Comparison of ENCODE assay signal across 8 cellular contexts in the genomic region with DNA sequence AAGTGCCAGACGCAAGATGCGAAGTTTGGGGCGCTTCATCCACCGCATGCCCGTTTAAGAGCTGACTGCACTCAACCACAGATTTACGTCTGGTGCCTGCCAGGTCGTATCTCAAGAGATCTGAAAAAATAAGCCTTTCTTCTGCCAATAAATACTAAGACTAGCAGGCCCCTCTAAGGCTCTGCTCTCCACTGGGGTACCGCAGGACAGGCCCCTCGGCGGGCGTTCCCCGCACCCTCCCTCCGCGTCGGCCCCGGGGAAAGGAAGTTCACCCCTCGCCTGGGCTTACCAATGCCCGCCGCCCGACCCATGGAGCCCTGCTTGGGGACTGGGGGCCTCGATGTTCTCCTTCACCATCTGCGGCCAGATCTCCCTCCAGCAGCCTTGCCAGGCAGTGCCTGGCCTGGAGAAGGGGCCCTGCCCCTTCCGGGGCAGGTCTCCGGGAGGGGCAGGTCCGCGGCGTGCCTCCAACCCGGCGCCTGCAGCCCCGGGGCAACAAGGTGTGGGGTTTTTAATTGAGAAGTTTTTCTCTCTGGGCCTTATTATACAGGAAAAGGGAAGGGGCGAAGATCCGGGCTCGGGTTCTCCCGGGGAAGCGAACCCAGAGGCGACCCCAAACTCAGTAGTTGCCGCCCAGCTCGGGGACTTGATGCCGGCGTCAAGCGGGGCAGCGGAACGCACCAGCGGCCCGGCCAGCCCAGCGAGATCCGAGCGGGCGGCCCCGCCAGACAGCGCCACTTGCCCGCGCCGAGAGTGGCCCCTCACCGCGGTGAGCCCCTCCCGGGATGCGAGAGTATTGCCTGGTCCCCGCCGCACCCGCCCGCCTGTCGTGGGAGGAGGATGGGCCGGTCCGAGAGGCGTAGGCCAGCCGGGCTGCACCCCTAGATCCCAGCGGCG. TPM values are rescaled to one million over a fixed set of nuclear protein-coding genes. Genes with fewer than 3 reads are reported as not detected.
DNase-seq lines count a peak whose midpoint lies in the region; ATAC-seq, FAIRE-seq and TF ChIP-seq lines count a peak whose summit lies in the region.

No MANE protein-coding gene starts in this region.

- H3K4me1 ChIP-seq in keratinocyte (ENCODE audit: control insufficient read depth, extremely low read depth, insufficient read depth, low read length), result no peaks in the 10 kb centered on the region

- H3K27ac Mint-ChIP-seq in T-helper 1 cell treated with Interleukin-12 subunit alpha and Interleukin-12 subunit beta and Interleukin-4 antibody, amounts not matched to agents 30 μg/mL and 1 μg/mL, for 36 hours, result peak overlapping the region; percentile 86

- no peaks in the 10 kb centered on the region for H3K9me3 ChIP-seq in keratinocyte (ENCODE audit: control insufficient read depth, low read depth, low read length)

- TF ChIP-seq CTCF in bronchial epithelial cell (IDR thresholded peaks at IDR 0.05; ENCODE audit: insufficient read depth, low read length, severe bottlenecking) (no peak), keratinocyte (optimal IDR thresholded peaks at IDR 0.05 in 1 of 3, IDR thresholded peaks at IDR 0.05 in 1 of 3, conservative IDR thresholded peaks at IDR 0.05 in 1 of 3; ENCODE audit: extremely low read depth in 1 of 3, insufficient read depth in 2 of 3, low read length in 3 of 3) (no peak)

- H3K27me3 ChIP-seq in bronchial epithelial cell (ENCODE audit: control insufficient read depth, insufficient read depth, low read length), result no peaks in the 10 kb centered on the region
- no peaks in the 10 kb centered on the region for H3K27me3 ChIP-seq in keratinocyte (ENCODE audit: control insufficient read depth, extremely low read depth, insufficient read depth, low read length)

- H3K27me3 Mint-ChIP-seq in T-helper 1 cell treated with Interleukin-12 subunit alpha and Interleukin-12 subunit beta and Interleukin-4 antibody, amounts not matched to agents 30 μg/mL and 1 μg/mL, for 36 hours (ENCODE audit: low read depth), result peaks cover 11% of the 10 kb centered on the region

- peak overlapping the region; percentile 94 for H3K4me2 ChIP-seq in keratinocyte (ENCODE audit: control insufficient read depth, extremely low read depth, insufficient read depth, low read depth, low read length)

- H3K4me3 ChIP-seq in bronchial epithelial cell (ENCODE audit: low read depth, low read length) (peak overlapping the region; percentile 81), keratinocyte (ENCODE audit: control insufficient read depth in 2 of 3, extremely low read depth in 1 of 3, insufficient read depth in 2 of 3, low read depth in 1 of 3, low read length in 3 of 3) (peak overlapping the region; percentile 74 to 87 (median 81))

- no peaks in the 10 kb centered on the region for H3K9me3 Mint-ChIP-seq in T-helper 1 cell treated with Interleukin-12 subunit alpha and Interleukin-12 subunit beta and Interleukin-4 antibody, amounts not matched to agents 30 μg/mL and 1 μg/mL, for 36 hours

- H3K4me1 Mint-ChIP-seq in T-helper 1 cell treated with Interleukin-12 subunit alpha and Interleukin-12 subunit beta and Interleukin-4 antibody, amounts not matched to agents 30 μg/mL and 1 μg/mL, for 36 hours (ENCODE audit: low read depth), result peaks cover 34% of the 10 kb centered on the region

- peaks cover 6% of the 10 kb centered on the region for H3K36me3 Mint-ChIP-seq in T-helper 1 cell treated with Interleukin-12 subunit alpha and Interleukin-12 subunit beta and Interleukin-4 antibody, amounts not matched to agents 30 μg/mL and 1 μg/mL, for 36 hours (ENCODE audit: low read depth)

- peak overlapping the region; percentile 79 for H3K9ac ChIP-seq in keratinocyte (ENCODE audit: control insufficient read depth, extremely low read depth, insufficient read depth, low read length)

- H3K4me3 Mint-ChIP-seq in T-helper 1 cell treated with Interleukin-12 subunit alpha and Interleukin-12 subunit beta and Interleukin-4 antibody, amounts not matched to agents 30 μg/mL and 1 μg/mL, for 36 hours, result peak overlapping the region; percentile 93

- H3K27ac ChIP-seq in keratinocyte (ENCODE audit: control insufficient read depth, insufficient read depth, low read length), result peak overlapping the region; percentile 31

- H3K36me3 ChIP-seq in bronchial epithelial cell (ENCODE audit: control insufficient read depth, insufficient read depth, low read length), result peaks cover 1% of the 10 kb centered on the region
- H3K36me3 ChIP-seq in keratinocyte (ENCODE audit: control insufficient read depth in 2 of 2, extremely low read depth in 1 of 2, insufficient read depth in 2 of 2, low read length in 2 of 2), result no peaks in the 10 kb centered on the region

- FAIRE-seq in bronchial epithelial cell (lab: Jason Lieb, UNC) (no peak), keratinocyte (lab: Jason Lieb, UNC) (no peak)

- no peaks in the 10 kb centered on the region for H3K9me1 ChIP-seq in keratinocyte (ENCODE audit: control insufficient read depth, extremely low read depth, insufficient read depth, low read length)

- DNase-seq in Caki2 (ENCODE audit: low read depth), result peak; percentile 64
- no peak for DNase-seq in bronchial epithelial cell (ENCODE audit: low read depth)
- peak; percentile 7 for DNase-seq in keratinocyte (ENCODE audit: low read depth, low spot score)
- DNase-seq in stimulated activated CD4-positive, alpha-beta T cell treated with anti-CD3 and anti-CD28 coated beads, Interleukin-2, amount 100 ng/mL, for 48 hours, result peak; percentile 22 to 43
- DNase-seq in hippocampal formation (lab: John Stamatoyannopoulos, UW), result no peak

- no peaks in the 10 kb centered on the region for H4K20me1 ChIP-seq in keratinocyte (ENCODE audit: control insufficient read depth, extremely low read depth, insufficient read depth, low read length)

- in situ Hi-C loops in Caki2 (cut with HindIII; ENCODE audit: low pct_unique_long_range_greater_than_20kb, low sequenced_read_pairs), result no loop called here

- dilution Hi-C loops in keratinocyte (cut with MboI; ENCODE audit: extremely low pct_ligation_motif_present, low sequenced_read_pairs), result no loop called here

- peaks cover 46% of the 10 kb centered on the region for H3K79me2 ChIP-seq in keratinocyte (ENCODE audit: control insufficient read depth, insufficient read depth, low read length)

- peak; percentile 36 for ATAC-seq in GM19372 (IDR thresholded peaks at IDR 0.05; ENCODE audit: low read depth, unreplicated experiment)
- peak; percentile 70 for ATAC-seq in HG03432 (IDR thresholded peaks at IDR 0.05; ENCODE audit: unreplicated experiment)

- peak overlapping the region; percentile 63 for H2AFZ ChIP-seq in keratinocyte (ENCODE audit: control insufficient read depth, low read length)

RNA-seq across cellular contexts. Expression of gene GOLGA8B, which starts 0.7 kb away (rescaled TPM):
- 11.9 and 54.5 TPM in 2 replicates for total RNA-seq in Caki2 (2014; rRNA removed; shearing (Covaris generic); ENCODE audit: low replicate concordance)
- 31.2 and 48.7 TPM in 2 replicates for total RNA-seq in bronchial epithelial cell
- polyA plus RNA-seq in keratinocyte, result 33.8 to 49.5 TPM (median 44.6 TPM) in 3 replicates
- 86.3 TPM for polyA plus RNA-seq in keratinocyte (2011; ENCODE audit: low read depth)
- 2.0 and 3.8 TPM in 2 replicates for polyA plus RNA-seq in keratinocyte (2011; cell fraction: cytosol; rRNA removed)
- polyA plus RNA-seq in keratinocyte (2011; cell fraction: nucleus; rRNA removed), result 379 and 453 TPM in 2 replicates
- 15.6 and 32.3 TPM in 2 replicates for polyA plus RNA-seq in keratinocyte (2012; ENCODE audit: low replicate concordance)
- polyA minus RNA-seq in keratinocyte, result 11.2 to 21.5 TPM (median 16.8 TPM) in 3 replicates
- polyA minus RNA-seq in keratinocyte (2011; cell fraction: cytosol; rRNA and poly(A)+ RNA removed), result 4.4 TPM
- 40.6 and 53.4 TPM in 2 replicates for polyA minus RNA-seq in keratinocyte (2011; cell fraction: nucleus; rRNA and poly(A)+ RNA removed)

Comparison
In these comparisons a context has a peak if more than half of its experiments do, and no peak if none do; other contexts are left out.
1. DNase-seq: peak in Caki2 (single experiment), keratinocyte (single experiment) and stimulated activated CD4-positive, alpha-beta T cell treated with anti-CD3 and anti-CD28 coated beads, Interleukin-2, amount 100 ng/mL, for 48 hours (2 of 2); none in bronchial epithelial cell (single experiment) and hippocampal formation (0 of 2).